In genomic region chr18:63374520-63374919, GRCh38 we compare ENCODE assay signal across 17 cellular contexts. TPM values are rescaled to one million over a fixed set of nuclear protein-coding genes. Genes with fewer than 3 reads are reported as not detected.
DNase-seq lines count a peak whose midpoint lies in the region; TF ChIP-seq lines count a peak whose summit lies in the region.
"Had no signal": no experiment of that assay in that cellular context is flagged by ENCODE, and none has a peak within 500 bp of the region (broad histone marks: within the 10 kb centered on the region; RNA-seq: fewer than 3 reads in every experiment).

No MANE protein-coding gene starts in this region.

- H3K27me3 ChIP-seq in A673 (replicated peaks; ENCODE audit: insufficient read depth, low read depth, low read length, poor library complexity) (no peaks in the 10 kb centered on the region), colonic mucosa (no peaks in the 10 kb centered on the region)

- POLR2A ChIA-PET in A673 (lab: Charles Lee; ENCODE audit: low non-redundant PET): no interaction called here

- H3K36me3 Mint-ChIP-seq in HFFc6 (ENCODE audit: low read depth): peaks cover 7% of the 10 kb centered on the region; the same call in 1 of the 2 replicates
- H3K36me3 Mint-ChIP-seq: IgD-negative memory B cell had no signal

- H3K27ac ChIP-seq in A673 (ENCODE audit: low read depth, low read length, poor library complexity, severe bottlenecking) (peak overlapping the region; percentile 100), colonic mucosa (no peak overlapping the region)
- H3K27ac ChIP-seq: 22Rv1 had no signal

- H3K4me1 Mint-ChIP-seq in HFFc6 (ENCODE audit: low read depth): peaks cover 12% of the 10 kb centered on the region

- H3K27ac Mint-ChIP-seq in HFFc6: no peak overlapping the region
- H3K27ac Mint-ChIP-seq: B cell; CD4-positive, alpha-beta T cell; IgD-negative memory B cell had no signal

- no peak overlapping the region for H3K9ac ChIP-seq in colonic mucosa (ENCODE audit: low read depth in 2 of 2, low read length in 2 of 2)

- peaks cover 27% of the 10 kb centered on the region for H3K4me1 ChIP-seq in A673 (ENCODE audit: insufficient read depth, low read length, poor library complexity, severe bottlenecking)
- no peaks in the 10 kb centered on the region for H3K4me1 ChIP-seq in colonic mucosa

- H3K36me3 ChIP-seq in A673 (ENCODE audit: insufficient read depth, low read length, poor library complexity, severe bottlenecking): no peaks in the 10 kb centered on the region
- no peaks in the 10 kb centered on the region for H3K36me3 ChIP-seq in colonic mucosa

- H3K4me3 ChIP-seq in A673 (ENCODE audit: low read depth, low read length, poor library complexity, severe bottlenecking) (no peak overlapping the region), choroid plexus epithelial cell (ENCODE audit: low read depth, low read length) (no peak overlapping the region), fibroblast of pulmonary artery (replicated peaks; ENCODE audit: low read depth, low read length) (no peak overlapping the region), colonic mucosa (no peak overlapping the region)

- no peak for TF ChIP-seq CTCF in A673 (conservative IDR thresholded peaks at IDR 0.05; ENCODE audit: low read depth, low read length)
- TF ChIP-seq CTCF in HFFc6 (IDR thresholded peaks at IDR 0.05): no peak
- TF ChIP-seq CTCF in choroid plexus epithelial cell (conservative IDR thresholded peaks at IDR 0.05; ENCODE audit: low read depth, low read length): no peak
- TF ChIP-seq CTCF in fibroblast of pulmonary artery (IDR thresholded peaks at IDR 0.05; ENCODE audit: low read length, missing control alignments): no peak
- no peak for TF ChIP-seq CTCF in colonic mucosa (IDR thresholded peaks at IDR 0.05)
- TF ChIP-seq CTCF in GM20000 (IDR thresholded peaks at IDR 0.05; ENCODE audit: extremely low read depth, missing control alignments): no peak

- no peaks in the 10 kb centered on the region for H3K27me3 Mint-ChIP-seq in HFFc6 (ENCODE audit: insufficient read depth)
- H3K27me3 Mint-ChIP-seq: B cell; CD4-positive, alpha-beta T cell; IgD-negative memory B cell had no signal

- H3K9me3 ChIP-seq in A673 (ENCODE audit: low read depth, low read length, poor library complexity, severe bottlenecking): peaks cover 49% of the 10 kb centered on the region
- no peaks in the 10 kb centered on the region for H3K9me3 ChIP-seq in colonic mucosa

- intact Hi-C loops in A673 (cut with micrococcal nuclease; ENCODE audit: unreplicated experiment) (no loop called here), colonic mucosa (cut with DNase I) (no loop called here)

- BruUV-seq in A673 (replicated peaks; lab: Mats Ljungman, UMichigan): no TSS peak

- H3K4me3 Mint-ChIP-seq in HFFc6: no peak overlapping the region
- H3K4me3 Mint-ChIP-seq: B cell; CD4-positive, alpha-beta T cell; IgD-negative memory B cell had no signal

- peaks cover 9% of the 10 kb centered on the region for H3K9me3 Mint-ChIP-seq in HFFc6

- CTCF ChIA-PET in A673 (lab: Charles Lee): no interaction called here

- DNase-seq in A673 (ENCODE audit: low spot score) (no peak), HFFc6 (peak; percentile 7), choroid plexus epithelial cell (ENCODE audit: low read depth) (peak; percentile 10), fibroblast of pulmonary artery (ENCODE audit: low read depth) (peak; percentile 23), pons (ENCODE audit: low spot score) (no peak), colonic mucosa (no peak), GM20000 (ENCODE audit: low spot score) (no peak)
- no peak for DNase-seq in activated effector memory CD4-positive, alpha-beta T cell treated with anti-CD3 and anti-CD28 coated beads, Interleukin-2, amount 50 U/mL, for 16 hours
- DNase-seq: C1 segment of cervical spinal cord; Calu3; CD4-positive, alpha-beta T cell; DMS153; DMS79 treated with DMSO at 0.1 percent for 48 hours; GDM1 had no signal

RNA-seq across cellular contexts. Expression of gene KDSR, which starts 7.5 kb away (rescaled TPM):
- total RNA-seq in A673 (2021) (449 and 493 TPM in 2 replicates), colonic mucosa (10 to 100 TPM; 32.8 to 55.3 TPM)
- 10 to 100 TPM; 46.7 to 69.4 (median 57.1) TPM for total RNA-seq in HFFc6 (2021; fragmentation: NEBNext Ultra II Directional; extraction: Animal tissue kit (Norgen Biotek cat#: 25700))

RNA-seq across cellular contexts. Expression of gene VPS4B, which starts 47.8 kb away (rescaled TPM):
- total RNA-seq in A673 (2021) (88.7 and 94.8 TPM in 2 replicates), colonic mucosa (100 to 1,000 TPM in 1 of 2 donors, 10 to 100 TPM in 1; 96.3 to 127 TPM)
- 10 to 100 TPM; 55.5 to 69.3 (median 60.1) TPM for total RNA-seq in HFFc6 (2021; fragmentation: NEBNext Ultra II Directional; extraction: Animal tissue kit (Norgen Biotek cat#: 25700))

RNA-seq across cellular contexts. Expression of gene BCL2, which starts 55.0 kb away (rescaled TPM):
- 19.6 and 24.9 TPM in 2 replicates for total RNA-seq in A673 (2021)
- total RNA-seq in HFFc6 (2021; fragmentation: NEBNext Ultra II Directional; extraction: Animal tissue kit (Norgen Biotek cat#: 25700)): 1 to 10 TPM in 2 of 6 experiments, under 1 TPM in 4; 0.17 to 1.1 (median 0.95) TPM
- total RNA-seq in colonic mucosa: 10 to 100 TPM; 13.9 to 16.4 TPM

Comparison
In these comparisons a context has a peak if more than half of its experiments do, and no peak if none do; other contexts are left out.
1. DNase-seq: peak in HFFc6 (single experiment), choroid plexus epithelial cell (single experiment) and fibroblast of pulmonary artery (single experiment); none in A673 (single experiment), activated effector memory CD4-positive, alpha-beta T cell treated with anti-CD3 and anti-CD28 coated beads, Interleukin-2, amount 50 U/mL, for 16 hours (single experiment), pons (single experiment), colonic mucosa (single experiment) and GM20000 (single experiment).